In the genomic region with DNA sequence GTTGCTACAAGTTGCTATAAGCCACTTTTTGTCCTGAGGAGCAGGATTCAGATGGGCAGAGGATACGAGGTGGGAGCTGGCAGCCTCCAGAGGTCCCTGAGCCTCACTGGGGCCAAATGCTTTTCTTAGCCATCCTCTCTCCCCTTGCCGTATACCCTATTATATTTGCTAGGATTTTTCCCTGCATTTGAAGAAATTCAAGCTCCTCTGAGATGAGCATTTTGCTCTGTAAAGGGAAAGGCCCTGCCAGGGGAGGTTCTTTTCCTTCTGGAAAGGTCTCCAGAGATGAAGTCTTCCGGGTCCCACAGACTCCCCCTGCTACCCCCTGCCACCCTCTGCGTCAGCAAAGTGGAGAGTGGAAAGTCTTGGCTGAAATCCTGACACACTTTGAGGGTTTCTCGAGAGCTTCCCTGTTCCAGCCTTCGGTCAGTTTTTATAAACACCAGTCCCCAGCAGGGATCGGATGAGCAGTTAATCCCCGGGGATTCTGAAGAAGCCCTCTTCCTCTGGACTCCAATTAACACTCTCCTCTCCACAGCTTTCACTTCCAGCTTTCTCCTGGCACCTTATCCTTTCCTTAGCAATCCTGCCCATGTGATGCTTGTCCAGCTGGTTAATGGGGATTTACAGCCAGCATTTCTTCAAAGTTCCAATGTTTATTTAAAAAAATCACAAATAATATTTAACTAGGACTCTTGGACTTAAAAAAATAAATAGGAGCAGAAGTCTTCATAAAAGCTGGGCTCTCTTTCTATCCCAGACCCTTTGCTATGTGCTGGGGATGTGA, we compare ENCODE assay signal across 9 cellular contexts. TPM values are rescaled to one million over a fixed set of nuclear protein-coding genes. Genes with fewer than 3 reads are reported as not detected.
DNase-seq lines count a peak whose midpoint lies in the region; ATAC-seq, FAIRE-seq and TF ChIP-seq lines count a peak whose summit lies in the region.
"Had no signal": no experiment of that assay in that cellular context is flagged by ENCODE, and none has a peak within 500 bp of the region (broad histone marks: within the 10 kb centered on the region; RNA-seq: fewer than 3 reads in every experiment).

No MANE protein-coding gene starts in this region.

- H4K20me1 ChIP-seq in MM.1S (ENCODE audit: insufficient read depth, low read length) = no peaks in the 10 kb centered on the region
- no peaks in the 10 kb centered on the region for H4K20me1 ChIP-seq in GM23338 (replicated peaks; ENCODE audit: insufficient read depth)

- H3K36me3 Mint-ChIP-seq in natural killer cell treated with Interleukin-12 subunit alpha and Interleukin-12 subunit beta and Interleukin-15 and Interleukin-18, amount 100 ng/mL, for 72 hours = no peaks in the 10 kb centered on the region
- no peaks in the 10 kb centered on the region for H3K36me3 Mint-ChIP-seq in GM23338 (ENCODE audit: low read depth)

- H3K4me3 ChIP-seq in adipocyte (ENCODE audit: low read length) (no peak overlapping the region), fibroblast of the aortic adventitia (ENCODE audit: low read depth, low read length) (no peak overlapping the region), upper lobe of left lung (no peak overlapping the region), MM.1S (ENCODE audit: low read length) (no peak overlapping the region), GM23338 (no peak overlapping the region)
- H3K4me3 ChIP-seq: PC-9 had no signal

- no peak overlapping the region for H3K4me2 ChIP-seq in MM.1S (ENCODE audit: low read depth, low read length)
- H3K4me2 ChIP-seq in GM23338 = no peak overlapping the region
- H3K4me2 ChIP-seq: PC-9 had no signal

- no peaks in the 10 kb centered on the region for H3K9me3 Mint-ChIP-seq in natural killer cell treated with Interleukin-12 subunit alpha and Interleukin-12 subunit beta and Interleukin-15 and Interleukin-18, amount 100 ng/mL, for 72 hours
- no peaks in the 10 kb centered on the region for H3K9me3 Mint-ChIP-seq in GM23338

- no peaks in the 10 kb centered on the region for H3K27me3 ChIP-seq in adipocyte (replicated peaks; ENCODE audit: control insufficient read depth, insufficient read depth, low read length)
- H3K27me3 ChIP-seq in upper lobe of left lung = no peaks in the 10 kb centered on the region
- no peaks in the 10 kb centered on the region for H3K27me3 ChIP-seq in MM.1S (replicated peaks; ENCODE audit: insufficient read depth, low read length)
- H3K27me3 ChIP-seq in GM23338 (ENCODE audit: insufficient read depth) = no peaks in the 10 kb centered on the region

- no peak overlapping the region for H2AFZ ChIP-seq in MM.1S (ENCODE audit: low read length)
- H2AFZ ChIP-seq in GM23338 = no peak overlapping the region
- H2AFZ ChIP-seq: PC-9 had no signal

- TF ChIP-seq POLR2A in upper lobe of left lung (IDR thresholded peaks at IDR 0.05) = no peak
- no peak for TF ChIP-seq POLR2A in GM12892 (IDR thresholded peaks at IDR 0.05; ENCODE audit: low read depth, low read length)

- no peaks in the 10 kb centered on the region for H3K27me3 Mint-ChIP-seq in natural killer cell treated with Interleukin-12 subunit alpha and Interleukin-12 subunit beta and Interleukin-15 and Interleukin-18, amount 100 ng/mL, for 72 hours
- peaks cover 5% of the 10 kb centered on the region for H3K27me3 Mint-ChIP-seq in GM23338 (ENCODE audit: insufficient read depth, low read depth, poor library complexity)

- H3K79me2 ChIP-seq in MM.1S (ENCODE audit: low read length) = no peaks in the 10 kb centered on the region
- H3K79me2 ChIP-seq in GM23338 (replicated peaks; ENCODE audit: insufficient read depth) = no peaks in the 10 kb centered on the region

- WGBS in upper lobe of left lung, 2 donors = 34 to 37% methylated on average over 8 of the region's 8 CpGs

- TF ChIP-seq CTCF in fibroblast of the aortic adventitia (IDR thresholded peaks at IDR 0.05; ENCODE audit: insufficient read depth, low read length) (no peak), upper lobe of left lung (IDR thresholded peaks at IDR 0.05) (no peak), MM.1S (IDR thresholded peaks at IDR 0.05; ENCODE audit: low read length) (no peak), GM23338 (conservative IDR thresholded peaks at IDR 0.05; ENCODE audit: low read depth in 2 of 2) (no peak)

- H3K9me2 ChIP-seq in MM.1S (replicated peaks; ENCODE audit: insufficient read depth, low read length) (no peaks in the 10 kb centered on the region), GM23338 (ENCODE audit: insufficient read depth) (no peaks in the 10 kb centered on the region)

- peaks cover 75 to 86% of the 10 kb centered on the region in 2 donors for H3K4me1 Mint-ChIP-seq in natural killer cell treated with Interleukin-12 subunit alpha and Interleukin-12 subunit beta and Interleukin-15 and Interleukin-18, amount 100 ng/mL, for 72 hours (ENCODE audit: low read depth in 2 of 2)
- H3K4me1 Mint-ChIP-seq in GM23338 = peaks cover 27% of the 10 kb centered on the region

- FAIRE-seq in GM12892 (lab: Jason Lieb, UNC) = no peak

- TF ChIP-seq EP300 in upper lobe of left lung (IDR thresholded peaks at IDR 0.05) = peak in 1 of 4 donors; percentile 64

- peaks cover 65% of the 10 kb centered on the region for H3K4me1 ChIP-seq in adipocyte (ENCODE audit: control insufficient read depth, insufficient read depth, low read length)
- H3K4me1 ChIP-seq in upper lobe of left lung = peaks cover 64 to 80% (median 70%) of the 10 kb centered on the region in 4 donors
- peaks cover 27% of the 10 kb centered on the region for H3K4me1 ChIP-seq in MM.1S (ENCODE audit: low read length)
- peaks cover 7% of the 10 kb centered on the region for H3K4me1 ChIP-seq in GM23338 (ENCODE audit: insufficient read depth)

- peak overlapping the region; percentile 55 to 83 (median 76) for H3K27ac ChIP-seq in upper lobe of left lung
- no peak overlapping the region for H3K27ac ChIP-seq in MM.1S (ENCODE audit: low read length)
- H3K27ac ChIP-seq in GM23338 (ENCODE audit: low read depth) = no peak overlapping the region
- H3K27ac ChIP-seq: PC-9 had no signal

- ATAC-seq in natural killer cell treated with Interleukin-12 subunit alpha and Interleukin-12 subunit beta and Interleukin-15 and Interleukin-18, amount 100 ng/mL, for 72 hours = no peak
- peak in 1 of 2 donors; percentile 48 for ATAC-seq in upper lobe of left lung (ENCODE audit: low FRiP score in 2 of 2)
- ATAC-seq in GM23338 = no peak

- no peak for DNase-seq in adipocyte (ENCODE audit: low read depth)
- DNase-seq in fibroblast of the aortic adventitia (ENCODE audit: low read depth) = peak; percentile 9
- DNase-seq in natural killer cell treated with Interleukin-12 subunit alpha and Interleukin-12 subunit beta and Interleukin-15 and Interleukin-18, amount 100 ng/mL, for 72 hours (ENCODE audit: low spot score) = no peak
- peak in 1 of 2 donors; percentile 52 for DNase-seq in upper lobe of left lung
- DNase-seq in MM.1S = no peak
- DNase-seq in GM23338 (ENCODE audit: low spot score) = no peak
- DNase-seq in GM12892 (ENCODE audit: insufficient read length) = no peak
- DNase-seq: activated CD4-positive, CD25-positive, alpha-beta regulatory T cell treated with anti-CD3 and anti-CD28 coated beads, Interleukin-2, amount 50 U/mL, for 72 hours had no signal

- H3K4me3 Mint-ChIP-seq in natural killer cell treated with Interleukin-12 subunit alpha and Interleukin-12 subunit beta and Interleukin-15 and Interleukin-18, amount 100 ng/mL, for 72 hours = peak overlapping the region; percentile 23
- H3K4me3 Mint-ChIP-seq in GM23338 = no peak overlapping the region

- no peaks in the 10 kb centered on the region for H3K36me3 ChIP-seq in adipocyte (ENCODE audit: control insufficient read depth, insufficient read depth, low read length, severe bottlenecking)
- H3K36me3 ChIP-seq in upper lobe of left lung = no peaks in the 10 kb centered on the region
- H3K36me3 ChIP-seq in MM.1S (replicated peaks; ENCODE audit: insufficient read depth, low read length) = no peaks in the 10 kb centered on the region
- no peaks in the 10 kb centered on the region for H3K36me3 ChIP-seq in GM23338 (ENCODE audit: insufficient read depth)

- H3K9me3 ChIP-seq in adipocyte (ENCODE audit: control insufficient read depth, low read length) (no peaks in the 10 kb centered on the region), upper lobe of left lung (no peaks in the 10 kb centered on the region), MM.1S (replicated peaks; ENCODE audit: insufficient read depth, low read length) (no peaks in the 10 kb centered on the region)

- H3K9ac ChIP-seq in adipocyte (ENCODE audit: low read length) (peak overlapping the region; percentile 48), MM.1S (ENCODE audit: low read length) (no peak overlapping the region)

- peak overlapping the region; percentile 82 to 85 for H3K27ac Mint-ChIP-seq in natural killer cell treated with Interleukin-12 subunit alpha and Interleukin-12 subunit beta and Interleukin-15 and Interleukin-18, amount 100 ng/mL, for 72 hours
- H3K27ac Mint-ChIP-seq in GM23338 = no peak overlapping the region

- H3F3A ChIP-seq in MM.1S (ENCODE audit: insufficient read depth, low read length) (no peaks in the 10 kb centered on the region), GM23338 (replicated peaks; ENCODE audit: low read depth) (no peaks in the 10 kb centered on the region)

TF ChIP-seq in GM23338, 12 proteins besides CTCF, POLR2A, EP300 and RAD21 (continues in another document):
- no peak for TF ChIP-seq ZNF331 (CRISPR knock-in tag; IDR thresholded peaks at IDR 0.05; ENCODE audit: low read depth)
- TF ChIP-seq EZH2 (IDR thresholded peaks at IDR 0.05; ENCODE audit: low read depth, unreplicated experiment) = no peak
- no peak for TF ChIP-seq CREB1 (CRISPR knock-in tag; IDR thresholded peaks at IDR 0.05; ENCODE audit: low read depth)
- TF ChIP-seq STAT1 (IDR thresholded peaks at IDR 0.05; ENCODE audit: unreplicated experiment) = no peak
- TF ChIP-seq, protein P1, sequence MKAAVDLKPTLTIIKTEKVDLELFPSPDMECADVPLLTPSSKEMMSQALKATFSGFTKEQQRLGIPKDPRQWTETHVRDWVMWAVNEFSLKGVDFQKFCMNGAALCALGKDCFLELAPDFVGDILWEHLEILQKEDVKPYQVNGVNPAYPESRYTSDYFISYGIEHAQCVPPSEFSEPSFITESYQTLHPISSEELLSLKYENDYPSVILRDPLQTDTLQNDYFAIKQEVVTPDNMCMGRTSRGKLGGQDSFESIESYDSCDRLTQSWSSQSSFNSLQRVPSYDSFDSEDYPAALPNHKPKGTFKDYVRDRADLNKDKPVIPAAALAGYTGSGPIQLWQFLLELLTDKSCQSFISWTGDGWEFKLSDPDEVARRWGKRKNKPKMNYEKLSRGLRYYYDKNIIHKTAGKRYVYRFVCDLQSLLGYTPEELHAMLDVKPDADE (IDR thresholded peaks at IDR 0.05) = no peak
- no peak for TF ChIP-seq POLR2AphosphoS5 (IDR thresholded peaks at IDR 0.05; ENCODE audit: low read depth)

RNA-seq across cellular contexts. Expression of a gene that starts 13.1 kb away (rescaled TPM):
- total RNA-seq in fibroblast of the aortic adventitia (ENCODE audit: low replicate concordance) (0.54 and 5.6 TPM in 2 replicates), upper lobe of left lung (10 to 100 TPM; 14.9 to 23.5 (median 20.5) TPM)
- total RNA-seq in natural killer cell treated with Interleukin-12 subunit alpha and Interleukin-12 subunit beta and Interleukin-15 and Interleukin-18, amount 100 ng/mL, for 72 hours = 10 to 100 TPM in 1 of 2 donors, 1 to 10 TPM in 1; 5.1 to 13.3 TPM
- total RNA-seq in GM23338 (2014; rRNA removed; shearing (Covaris generic)) = 3.9 and 5.3 TPM in 2 replicates
- polyA plus RNA-seq in GM23338 (2016; fragmentation: Nextera tagmentation; extraction: Ambion mirVana) = 1.7 and 3.0 TPM in 2 replicates
- polyA plus RNA-seq in GM12892 (2012; ENCODE audit: missing spikeins) = 0.93 TPM

Comparison
In these comparisons a context has a peak if more than half of its experiments do, and no peak if none do; other contexts are left out.
1. H3K27ac ChIP-seq: peak in upper lobe of left lung (4 of 4); none in MM.1S (single experiment) and GM23338 (single experiment).